ENCODE assay signal across 8 cellular contexts in the genomic region with DNA sequence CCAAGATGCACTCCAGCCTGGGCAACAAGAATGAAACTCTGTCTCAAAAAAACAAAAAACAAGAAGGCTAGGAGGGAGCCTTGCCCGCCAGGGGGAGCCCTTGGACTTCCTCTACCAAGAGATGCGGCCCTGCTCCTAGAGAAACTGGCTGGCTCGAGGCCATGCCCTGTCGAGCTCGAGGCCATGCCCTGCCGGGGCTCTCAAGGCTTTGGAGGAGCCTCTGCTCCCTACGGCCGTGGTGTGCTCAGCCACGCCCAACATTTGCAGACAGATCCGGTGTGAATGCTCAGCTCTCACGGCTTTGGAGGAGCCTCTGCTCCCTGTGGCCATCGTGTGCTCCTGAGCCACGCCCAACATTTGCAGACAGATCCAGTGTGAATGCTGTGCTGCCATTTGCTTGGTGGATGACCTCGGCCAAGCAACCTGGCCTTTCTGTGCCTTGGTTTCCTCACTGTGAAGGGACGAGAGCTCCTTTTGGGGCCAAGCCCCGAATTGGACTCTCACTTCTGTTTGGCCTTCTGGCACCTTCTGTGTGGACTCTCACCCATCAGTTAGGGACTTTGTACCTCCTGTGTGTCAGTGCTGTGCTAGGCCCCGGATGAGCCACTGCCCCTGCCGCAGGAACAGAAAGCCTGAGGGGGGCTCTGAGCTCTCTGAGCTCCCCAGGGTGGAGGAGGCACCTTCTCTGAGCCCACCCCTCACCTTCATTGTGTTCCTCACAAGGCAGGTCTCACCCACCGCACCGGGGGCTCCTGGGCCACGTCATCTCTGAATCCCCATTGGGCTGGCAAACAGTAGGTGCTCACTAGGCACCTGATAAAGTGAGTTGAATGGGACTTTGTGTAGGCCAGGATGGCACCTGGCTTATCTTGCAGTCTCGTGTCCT. TPM values are rescaled to one million over a fixed set of nuclear protein-coding genes. Genes with fewer than 3 reads are reported as not detected.
A peak's percentile ranks its signal among the peaks of the same experiment; 100 is the strongest.
DNase-seq lines count a peak whose midpoint lies in the region; ATAC-seq and TF ChIP-seq lines count a peak whose summit lies in the region.

No MANE protein-coding gene starts in this region.

- ATAC-seq in GM19467 (IDR thresholded peaks at IDR 0.05; ENCODE audit: unreplicated experiment): no peak

- H4K20me1 ChIP-seq in MM.1S (ENCODE audit: insufficient read depth, low read length): no peaks in the 10 kb centered on the region

- H4K91ac ChIP-seq in neuronal stem cell (ENCODE audit: low read depth, low read length, poor library complexity): peak overlapping the region; percentile 59

- no peak for TF ChIP-seq EP300 in stomach (IDR thresholded peaks at IDR 0.05)

- H3K4me2 ChIP-seq in MM.1S (ENCODE audit: low read depth, low read length) (peak overlapping the region; percentile 43; the same call in 1 of the 2 replicates), neuronal stem cell (ENCODE audit: insufficient read depth, low read length, poor library complexity, severe bottlenecking) (no peak overlapping the region)

- H3K14ac ChIP-seq in neuronal stem cell (ENCODE audit: low read length): peak overlapping the region; percentile 76

- H3F3A ChIP-seq in MM.1S (ENCODE audit: insufficient read depth, low read length): no peaks in the 10 kb centered on the region

- H3K36me3 ChIP-seq in MM.1S (replicated peaks; ENCODE audit: insufficient read depth, low read length) (no peaks in the 10 kb centered on the region), neuronal stem cell (replicated peaks in 1 of 2; ENCODE audit: control insufficient read depth in 2 of 2, insufficient read depth in 2 of 2, low read length in 2 of 2) (peaks cover 21 to 24% of the 10 kb centered on the region in 2 donors), stomach (peaks cover 18 to 26% (median 24%) of the 10 kb centered on the region in 4 donors)

- H3K18ac ChIP-seq in neuronal stem cell (ENCODE audit: low read length): peak overlapping the region; percentile 79

- H3K9ac ChIP-seq in MM.1S (ENCODE audit: low read length) (no peak overlapping the region), neuronal stem cell (ENCODE audit: low read depth, low read length, poor library complexity) (no peak overlapping the region)

- H3K9me2 ChIP-seq in MM.1S (replicated peaks; ENCODE audit: insufficient read depth, low read length): no peaks in the 10 kb centered on the region

- no peaks in the 10 kb centered on the region for H3K79me1 ChIP-seq in neuronal stem cell (ENCODE audit: low read depth, low read length)

- peak overlapping the region; percentile 74 for H4K8ac ChIP-seq in neuronal stem cell (ENCODE audit: low read depth, low read length)

- H3K27me3 ChIP-seq in MM.1S (replicated peaks; ENCODE audit: insufficient read depth, low read length) (no peaks in the 10 kb centered on the region), neuronal stem cell (ENCODE audit: control insufficient read depth in 3 of 3, insufficient read depth in 3 of 3, low read depth in 1 of 3, low read length in 3 of 3) (peaks cover 0 to 6% (median 2%) of the 10 kb centered on the region in 3 experiments), stomach (no peaks in the 10 kb centered on the region)

- H2AK5ac ChIP-seq in neuronal stem cell (ENCODE audit: low read depth, low read length): peak overlapping the region; percentile 92

- no peaks in the 10 kb centered on the region for H3K79me2 ChIP-seq in MM.1S (ENCODE audit: low read length)

- TF ChIP-seq POLR2A in stomach (IDR thresholded peaks at IDR 0.05): no peak

- TF ChIP-seq CTCF in MM.1S (IDR thresholded peaks at IDR 0.05; ENCODE audit: low read length): peak; percentile 68
- peak; percentile 84 for TF ChIP-seq CTCF in fibroblast of villous mesenchyme (IDR thresholded peaks at IDR 0.05; ENCODE audit: insufficient read depth, low read depth, low read length)
- peak in 6 of 7 experiments; percentile 20 to 95 (median 84) for TF ChIP-seq CTCF in stomach (IDR thresholded peaks at IDR 0.05)

- peak overlapping the region; percentile 87 for H3K4ac ChIP-seq in neuronal stem cell (ENCODE audit: low read length)

- H3K4me3 ChIP-seq in MM.1S (ENCODE audit: low read length) (no peak overlapping the region), fibroblast of villous mesenchyme (ENCODE audit: low read depth, low read length) (no peak overlapping the region), neuronal stem cell (ENCODE audit: low read length in 2 of 2) (no peak overlapping the region), stomach (no peak overlapping the region)

- H3K23ac ChIP-seq in neuronal stem cell (ENCODE audit: low read depth, low read length, poor library complexity): peak overlapping the region; percentile 34

- H3K27ac ChIP-seq in MM.1S (ENCODE audit: low read length) (no peak overlapping the region), neuronal stem cell (replicated peaks; ENCODE audit: low read length) (no peak overlapping the region), stomach (peak overlapping the region in 1 of 5 donors; percentile 57)

- H2AFZ ChIP-seq in MM.1S (ENCODE audit: low read length) (peak overlapping the region; percentile 70), neuronal stem cell (ENCODE audit: low read length) (peak overlapping the region; percentile 91)

- WGBS in neuronal stem cell (ENCODE audit: extremely low coverage in 2 of 2, insufficient read length in 2 of 2, insufficient replicate concordance in 1 of 2), 2 donors: no CpG with 5 or more reads among the region's 22 CpGs
- WGBS in stomach, 5 donors: 28 to 33% (median 32%) methylated on average over 17 to 22 of the region's 22 CpGs

- no peak overlapping the region for H2BK15ac ChIP-seq in neuronal stem cell (ENCODE audit: low read length)

- H3K9me3 ChIP-seq in MM.1S (replicated peaks; ENCODE audit: insufficient read depth, low read length) (no peaks in the 10 kb centered on the region), neuronal stem cell (replicated peaks in 1 of 2; ENCODE audit: control insufficient read depth in 2 of 2, insufficient read depth in 1 of 2, low read depth in 1 of 2, low read length in 2 of 2) (peaks cover 0 to 3% of the 10 kb centered on the region in 2 donors), stomach (no peaks in the 10 kb centered on the region)

- intact Hi-C loops in stomach (cut with DNase I; ENCODE audit: low total_unique reads): loop anchor here (5.0 kb wide), 2 partner anchors 40 to 190 kb away; no protein-coding TSS in a partner anchor

- no peak overlapping the region for H2BK5ac ChIP-seq in neuronal stem cell (ENCODE audit: low read length)

- H2BK120ac ChIP-seq in neuronal stem cell (ENCODE audit: low read depth, low read length): no peak overlapping the region

- H3K4me1 ChIP-seq in MM.1S (ENCODE audit: low read length) (peaks cover 5% of the 10 kb centered on the region), neuronal stem cell (ENCODE audit: control insufficient read depth in 2 of 2, insufficient read depth in 1 of 2, low read depth in 1 of 2, low read length in 2 of 2) (peaks cover 8 to 10% of the 10 kb centered on the region in 2 donors), stomach (peaks cover 8 to 10% (median 9%) of the 10 kb centered on the region in 4 donors)

- DNase-seq in EH (ENCODE audit: low read depth) (peak; percentile 93), MM.1S (peak; percentile 90), SHP77 (lab: John Stamatoyannopoulos, UW) (peak; percentile 94 to 95), fibroblast of villous mesenchyme (ENCODE audit: low read depth) (peak; percentile 93), neuronal stem cell (ENCODE audit: low spot score) (peak; percentile 84), stomach (peak; percentile 99)
- DNase-seq in activated effector memory CD4-positive, alpha-beta T cell treated with Interleukin-2 at 50 U/mL for 16 hours: peak; percentile 82

- H2BK12ac ChIP-seq in neuronal stem cell (ENCODE audit: low read length): peak overlapping the region; percentile 51

RNA-seq across cellular contexts. Expression of a gene that starts 14.1 kb away (rescaled TPM):
- total RNA-seq in fibroblast of villous mesenchyme: 50.1 and 64.4 TPM in 2 replicates
- polyA plus RNA-seq in neuronal stem cell (2013, experiment 1 of 2): 36.4 TPM
- polyA plus RNA-seq in neuronal stem cell (2013, experiment 2 of 2): 35.7 TPM
- total RNA-seq in stomach: 10 to 100 TPM in 4 of 5 donors, 1 to 10 TPM in 1; 5.8 to 35.1 (median 18.0) TPM
- 10 to 100 TPM; 16.3 to 24.6 (median 22.3) TPM for polyA plus RNA-seq in stomach

RNA-seq across cellular contexts. Expression of a gene that starts 44.6 kb away (rescaled TPM):
- total RNA-seq in fibroblast of villous mesenchyme (20.0 and 29.4 TPM in 2 replicates), stomach (10 to 100 TPM; 17.4 to 52.7 (median 31.6) TPM)
- 39.9 TPM for polyA plus RNA-seq in neuronal stem cell (2013, experiment 1 of 2)
- 39.4 TPM for polyA plus RNA-seq in neuronal stem cell (2013, experiment 2 of 2)
- 10 to 100 TPM; 14.3 to 20.6 (median 14.8) TPM for polyA plus RNA-seq in stomach

RNA-seq across cellular contexts. Expression of a gene that starts 54.7 kb away (rescaled TPM):
- 28.3 and 31.5 TPM in 2 replicates for total RNA-seq in fibroblast of villous mesenchyme
- polyA plus RNA-seq in neuronal stem cell (2013, experiment 1 of 2): 32.3 TPM
- polyA plus RNA-seq in neuronal stem cell (2013, experiment 2 of 2): 34.5 TPM
- total RNA-seq in stomach: 100 to 1,000 TPM in 2 of 5 donors, 10 to 100 TPM in 3; 36.5 to 152 (median 64.7) TPM
- polyA plus RNA-seq in stomach: 10 to 100 TPM; 11.8 to 42.4 (median 26.6) TPM
